Comparison of ENCODE assay signal across 8 cellular contexts in genomic region chr3:119145500-119146167, GRCh38. TPM values are rescaled to one million over a fixed set of nuclear protein-coding genes. Genes with fewer than 3 reads are reported as not detected.
DNase-seq lines count a peak whose midpoint lies in the region; ATAC-seq, FAIRE-seq and TF ChIP-seq lines count a peak whose summit lies in the region.

TEX55 (plus strand) TSS chr3:119146165; CDS start chr3:119146190, 25 bp downstream.

- ATAC-seq in GM19328 (IDR thresholded peaks at IDR 0.05; ENCODE audit: unreplicated experiment) (peak; percentile 83), esophagus mucosa (peak; percentile 82)

- H3K36me3 Mint-ChIP-seq in nephron progenitor cell (ENCODE audit: low read depth) (no peaks in the 10 kb centered on the region), endothelial cell (ENCODE audit: low read depth, unreplicated experiment) (no peaks in the 10 kb centered on the region)

- peak; percentile 75 for FAIRE-seq in HTR-8/SVneo (lab: Jason Lieb, UNC)

- H3K4me3 Mint-ChIP-seq in nephron progenitor cell (no peak within 1 kb of the TSS), endothelial cell (ENCODE audit: unreplicated experiment) (no peak within 1 kb of the TSS)

- peak; percentile 75 for DNase-seq in DMS153 (lab: John Stamatoyannopoulos, UW)
- DNase-seq in HTR-8/SVneo (ENCODE audit: insufficient read length, low spot score), result peak; percentile 64
- peak; percentile 49 for DNase-seq in RPMI7951 (ENCODE audit: low read depth)
- DNase-seq in nephron progenitor cell, result no peak
- no peak for DNase-seq in endothelial cell (ENCODE audit: low spot score)
- DNase-seq in amniotic stem cell (lab: John Stamatoyannopoulos, UW), result no peak

- H3K27ac Mint-ChIP-seq in nephron progenitor cell, result no peak within 1 kb of the TSS
- no peak within 1 kb of the TSS for H3K27ac Mint-ChIP-seq in endothelial cell (ENCODE audit: unreplicated experiment)

- peaks cover 6% of the 10 kb centered on the region for H3K4me1 Mint-ChIP-seq in nephron progenitor cell
- no peaks in the 10 kb centered on the region for H3K4me1 Mint-ChIP-seq in endothelial cell (ENCODE audit: unreplicated experiment)

- H3K27me3 Mint-ChIP-seq in nephron progenitor cell (ENCODE audit: low read depth, poor library complexity) (no peaks in the 10 kb centered on the region), endothelial cell (ENCODE audit: unreplicated experiment) (no peaks in the 10 kb centered on the region)

- TF ChIP-seq CTCF in nephron progenitor cell (IDR thresholded peaks at IDR 0.05), result peak; percentile 52
- TF ChIP-seq CTCF in endothelial cell (IDR thresholded peaks at IDR 0.05; ENCODE audit: unreplicated experiment), result no peak

- peaks cover 3% of the 10 kb centered on the region for H3K9me3 Mint-ChIP-seq in nephron progenitor cell
- no peaks in the 10 kb centered on the region for H3K9me3 Mint-ChIP-seq in endothelial cell (ENCODE audit: unreplicated experiment)

RNA-seq across cellular contexts. Expression of gene TEX55, which starts in this region (rescaled TPM):
- not detected in 2 replicates for total RNA-seq in RPMI7951 (2014; rRNA removed; shearing (Covaris generic))
- total RNA-seq in esophagus mucosa (not detected), endothelial cell (ENCODE audit: unreplicated experiment) (not detected)

Comparison
In these comparisons a context has a peak if more than half of its experiments do, and no peak if none do; other contexts are left out.
1. Peak in DNase-seq in RPMI7951; RNA of the gene not detected or under 1 TPM.
2. Peak in ATAC-seq in esophagus mucosa; RNA of the gene not detected or under 1 TPM.
3. DNase-seq: peak in DMS153 (single experiment) and HTR-8/SVneo (single experiment); none in nephron progenitor cell (single experiment), endothelial cell (single experiment) and amniotic stem cell (single experiment).